Comparison of ENCODE assay signal across 9 cellular contexts in the genomic region with DNA sequence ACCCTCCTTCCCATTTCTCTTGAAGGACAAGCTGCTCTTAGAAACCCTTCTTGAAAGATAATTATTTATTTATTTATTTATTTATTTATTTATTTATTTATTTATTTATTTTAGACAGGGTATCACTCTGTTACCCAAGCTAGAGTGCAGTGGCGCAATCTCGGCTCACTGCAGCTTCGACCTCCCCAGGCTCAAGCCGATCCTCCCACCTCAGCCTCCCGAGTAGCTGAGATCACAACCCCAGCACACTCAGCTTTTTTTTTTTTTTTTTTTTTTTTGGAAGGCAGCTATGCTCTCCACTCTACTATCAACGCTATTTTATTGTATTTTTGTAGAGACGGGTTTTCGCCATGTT. TPM values are rescaled to one million over a fixed set of nuclear protein-coding genes. Genes with fewer than 3 reads are reported as not detected.
DNase-seq lines count a peak whose midpoint lies in the region; ATAC-seq and TF ChIP-seq lines count a peak whose summit lies in the region.
"Had no signal": no experiment of that assay in that cellular context is flagged by ENCODE, and none has a peak within 500 bp of the region (broad histone marks: within the 10 kb centered on the region; RNA-seq: fewer than 3 reads in every experiment).

No MANE protein-coding gene starts in this region.

- peaks cover 14 to 39% (median 24%) of the 10 kb centered on the region in 4 donors for H3K4me1 Mint-ChIP-seq in CD4-positive, CD25-positive, alpha-beta regulatory T cell
- H3K4me1 Mint-ChIP-seq in dendritic cell treated with granulocyte-macrophage colony-stimulating factor and Interleukin-4, amounts not matched to agents 40 ng/mL and 50 ng/mL, for 4 days (ENCODE audit: low read depth), result peaks cover 36% of the 10 kb centered on the region

- H3K27me3 Mint-ChIP-seq in CD4-positive, CD25-positive, alpha-beta regulatory T cell, result peaks cover 6% of the 10 kb centered on the region
- peaks cover 5% of the 10 kb centered on the region for H3K27me3 Mint-ChIP-seq in dendritic cell treated with granulocyte-macrophage colony-stimulating factor and Interleukin-4, amounts not matched to agents 40 ng/mL and 50 ng/mL, for 4 days

- TF ChIP-seq CTCF in MM.1S (IDR thresholded peaks at IDR 0.05; ENCODE audit: low read length) (no peak), ovary (IDR thresholded peaks at IDR 0.05) (no peak), left lung (IDR thresholded peaks at IDR 0.05) (no peak)

- H3K9me3 ChIP-seq in CD4-positive, CD25-positive, alpha-beta regulatory T cell (ENCODE audit: control insufficient read depth in 2 of 2, low read length in 2 of 2), result no peaks in the 10 kb centered on the region
- H3K9me3 ChIP-seq in MM.1S (replicated peaks; ENCODE audit: insufficient read depth, low read length), result no peaks in the 10 kb centered on the region
- no peaks in the 10 kb centered on the region for H3K9me3 ChIP-seq in ovary
- no peaks in the 10 kb centered on the region for H3K9me3 ChIP-seq in left lung

- H3K4me1 ChIP-seq in CD4-positive, CD25-positive, alpha-beta regulatory T cell (ENCODE audit: control insufficient read depth, insufficient read depth, low read length, poor library complexity, severe bottlenecking), result peaks cover 31% of the 10 kb centered on the region
- H3K4me1 ChIP-seq in MM.1S (ENCODE audit: low read length) (no peaks in the 10 kb centered on the region), ovary (ENCODE audit: insufficient read depth) (peaks cover 3% of the 10 kb centered on the region), left lung (peaks cover 0 to 16% of the 10 kb centered on the region in 2 donors)

- H3K9me3 Mint-ChIP-seq in CD4-positive, CD25-positive, alpha-beta regulatory T cell, result no peaks in the 10 kb centered on the region
- no peaks in the 10 kb centered on the region for H3K9me3 Mint-ChIP-seq in dendritic cell treated with granulocyte-macrophage colony-stimulating factor and Interleukin-4, amounts not matched to agents 40 ng/mL and 50 ng/mL, for 4 days

- no peak overlapping the region for H3K9ac ChIP-seq in MM.1S (ENCODE audit: low read length)

- no peaks in the 10 kb centered on the region for H3K27me3 ChIP-seq in CD4-positive, CD25-positive, alpha-beta regulatory T cell (ENCODE audit: control insufficient read depth, insufficient read depth, low read length)
- H3K27me3 ChIP-seq in MM.1S (replicated peaks; ENCODE audit: insufficient read depth, low read length) (no peaks in the 10 kb centered on the region), ovary (no peaks in the 10 kb centered on the region), left lung (no peaks in the 10 kb centered on the region)

- intact Hi-C loops in dendritic cell treated with granulocyte-macrophage colony-stimulating factor and Interleukin-4, amounts not matched to agents 40 ng/mL and 50 ng/mL, for 4 days (cut with micrococcal nuclease), result loop anchor here (10.0 kb wide), 1 partner anchor 372 kb away; the partner anchor contains the start of gene CCDC28A
- intact Hi-C loops in ovary (cut with DNase I) (loop anchor here in 1 of 4 donors (10.0 kb wide), 1 partner anchor 288 kb away; no protein-coding TSS in a partner anchor), left lung (cut with DNase I) (no loop called here)

- no peaks in the 10 kb centered on the region for H3K79me2 ChIP-seq in MM.1S (ENCODE audit: low read length)

- peak overlapping the region; percentile 97; the same call in 1 of the 2 replicates for H3K4me2 ChIP-seq in MM.1S (ENCODE audit: low read depth, low read length)

- 81 to 89% (median 89%) methylated on average over 8 of the region's 8 CpGs for WGBS in ovary, 3 donors

- no peak for TF ChIP-seq EP300 in ovary (IDR thresholded peaks at IDR 0.05)

- DNase-seq in CD4-positive, CD25-positive, alpha-beta regulatory T cell, result no peak
- DNase-seq in MM.1S (no peak), ovary (no peak), EL (no peak), left lung (no peak), amniotic stem cell (lab: John Stamatoyannopoulos, UW) (no peak)
- DNase-seq in effector CD8-positive, alpha-beta T cell (lab: John Stamatoyannopoulos, UW), result no peak

- peak overlapping the region; percentile 85 to 86 (median 85) for H3K4me3 Mint-ChIP-seq in CD4-positive, CD25-positive, alpha-beta regulatory T cell
- H3K4me3 Mint-ChIP-seq in dendritic cell treated with granulocyte-macrophage colony-stimulating factor and Interleukin-4, amounts not matched to agents 40 ng/mL and 50 ng/mL, for 4 days, result peak overlapping the region; percentile 80

- H3K36me3 Mint-ChIP-seq in CD4-positive, CD25-positive, alpha-beta regulatory T cell, result peaks cover 19% of the 10 kb centered on the region
- peaks cover 14% of the 10 kb centered on the region for H3K36me3 Mint-ChIP-seq in dendritic cell treated with granulocyte-macrophage colony-stimulating factor and Interleukin-4, amounts not matched to agents 40 ng/mL and 50 ng/mL, for 4 days (ENCODE audit: low read depth)

- H3K36me3 ChIP-seq in CD4-positive, CD25-positive, alpha-beta regulatory T cell (ENCODE audit: control insufficient read depth, insufficient read depth, low read length), result peaks cover 23% of the 10 kb centered on the region
- no peaks in the 10 kb centered on the region for H3K36me3 ChIP-seq in MM.1S (replicated peaks; ENCODE audit: insufficient read depth, low read length)
- H3K36me3 ChIP-seq in ovary, result no peaks in the 10 kb centered on the region
- peaks cover 0 to 20% of the 10 kb centered on the region in 2 donors for H3K36me3 ChIP-seq in left lung

- H3K27ac ChIP-seq in CD4-positive, CD25-positive, alpha-beta regulatory T cell (ENCODE audit: insufficient read depth, low read length, poor library complexity, severe bottlenecking), result no peak overlapping the region
- H3K27ac ChIP-seq in MM.1S (ENCODE audit: low read length) (no peak overlapping the region), ovary (peak overlapping the region in 1 of 2 donors; percentile 98), left lung (peak overlapping the region in 1 of 2 donors; percentile 90)

- H3F3A ChIP-seq in MM.1S (ENCODE audit: insufficient read depth, low read length), result peaks cover 5% of the 10 kb centered on the region; the same call in 1 of the 2 replicates

- no peaks in the 10 kb centered on the region for H3K9me2 ChIP-seq in MM.1S (replicated peaks; ENCODE audit: insufficient read depth, low read length)

- peak overlapping the region; percentile 87 for H3K4me3 ChIP-seq in CD4-positive, CD25-positive, alpha-beta regulatory T cell (ENCODE audit: low read depth, low read length)
- H3K4me3 ChIP-seq in MM.1S (ENCODE audit: low read length), result no peak overlapping the region
- H3K4me3 ChIP-seq in ovary, result peak overlapping the region; percentile 95
- H3K4me3 ChIP-seq in left lung, result peak overlapping the region in 1 of 2 donors; percentile 75

- H2AFZ ChIP-seq in MM.1S (ENCODE audit: low read length), result no peak overlapping the region

- no peaks in the 10 kb centered on the region for H4K20me1 ChIP-seq in MM.1S (ENCODE audit: insufficient read depth, low read length)

- TF ChIP-seq POLR2A in ovary (IDR thresholded peaks at IDR 0.05), result no peak

- peak overlapping the region in 2 of 3 donors; percentile 84 to 90 for H3K27ac Mint-ChIP-seq in CD4-positive, CD25-positive, alpha-beta regulatory T cell
- peak overlapping the region; percentile 79 for H3K27ac Mint-ChIP-seq in dendritic cell treated with granulocyte-macrophage colony-stimulating factor and Interleukin-4, amounts not matched to agents 40 ng/mL and 50 ng/mL, for 4 days

- no peak for ATAC-seq in CD4-positive, CD25-positive, alpha-beta regulatory T cell (ENCODE audit: low read depth in 2 of 2)
- ATAC-seq in left lung, result no peak

RNA-seq across cellular contexts. Expression of gene HEBP2, which starts 1.2 kb away (rescaled TPM):
- 57.5 TPM for total RNA-seq in CD4-positive, CD25-positive, alpha-beta regulatory T cell
- polyA plus RNA-seq in CD4-positive, CD25-positive, alpha-beta regulatory T cell, result 100 to 1,000 TPM in 1 of 4 donors, 10 to 100 TPM in 3; 65.1 to 115 (median 81.0) TPM
- total RNA-seq in ovary (10 to 100 TPM; 44.1 to 64.8 (median 44.4) TPM), left lung (10 to 100 TPM; 47.6 to 50.0 TPM)
- polyA plus RNA-seq in ovary, result 10 to 100 TPM; 12.4 to 29.5 TPM

RNA-seq across cellular contexts. Expression of gene SMIM28, which starts 25.1 kb away (rescaled TPM):
- total RNA-seq in CD4-positive, CD25-positive, alpha-beta regulatory T cell, result not detected
- not detected for polyA plus RNA-seq in CD4-positive, CD25-positive, alpha-beta regulatory T cell
- total RNA-seq in ovary, result not detected
- polyA plus RNA-seq in ovary, result not detected
- total RNA-seq in left lung, result not detected
- total RNA-seq: renal cortical epithelial cell had no signal
